Comparison of ENCODE assay signal across 8 cellular contexts in genomic region chr11:78350646-78351165, GRCh38.
DNase-seq lines count a peak whose midpoint lies in the region; ATAC-seq and TF ChIP-seq lines count a peak whose summit lies in the region.

No MANE protein-coding gene starts in this region.

- no peak overlapping the region; the same call in 1 of the 2 replicates for H2AFZ ChIP-seq in PC-9
- no peak overlapping the region for H2AFZ ChIP-seq in neural cell (ENCODE audit: low read depth, low read length)

- H3K9ac ChIP-seq in neural cell (ENCODE audit: low read length): no peak overlapping the region

- DNase-seq in GF-D8 (lab: John Stamatoyannopoulos, UW): peak; percentile 78
- no peak for DNase-seq in PC-9
- DNase-seq in stimulated activated effector memory CD8-positive, alpha-beta T cell treated with anti-CD3 and anti-CD28 coated beads, Interleukin-12 subunit alpha, Interleukin-12 subunit beta, amount 100 ng/mL, for 72 hours (ENCODE audit: low spot score in 2 of 2): no peak
- no peak for DNase-seq in WERI-Rb-1

- no peaks in the 10 kb centered on the region for H3K9me3 Mint-ChIP-seq in stimulated activated effector memory CD8-positive, alpha-beta T cell treated with anti-CD3 and anti-CD28 coated beads, Interleukin-12 subunit alpha, Interleukin-12 subunit beta, amount 100 ng/mL, for 72 hours

- WGBS in esophagus, 2 donors: 20 to 23% methylated on average over 7 of the region's 7 CpGs

- H3K4me1 ChIP-seq in PC-9 (replicated peaks; ENCODE audit: insufficient read depth) (peaks cover 23% of the 10 kb centered on the region), esophagus (ENCODE audit: control insufficient read depth in 2 of 2, insufficient read depth in 2 of 2, low read length in 1 of 2) (peaks cover 2 to 5% of the 10 kb centered on the region in 2 donors)

- POLR2A ChIA-PET in PC-9 (lab: Charles Lee; ENCODE audit: unreplicated experiment): interaction anchor here (0.6 kb wide), 1 partner anchor 131 kb away, joined by 3 read pairs; no protein-coding TSS in a partner anchor

- H3K4me3 ChIP-seq in PC-9 (no peak overlapping the region), esophagus (ENCODE audit: low read depth in 1 of 2, low read length in 2 of 2) (peak overlapping the region in 1 of 2 donors; percentile 15), neural cell (ENCODE audit: low read length) (no peak overlapping the region), WERI-Rb-1 (ENCODE audit: low read depth, low read length) (no peak overlapping the region)

- H3F3A ChIP-seq in PC-9 (ENCODE audit: insufficient read depth, low read depth) (no peaks in the 10 kb centered on the region), neural cell (ENCODE audit: insufficient read depth, low read length, poor library complexity, severe bottlenecking) (peaks cover 3% of the 10 kb centered on the region)

- no peak for TF ChIP-seq RAD21 in neural cell (conservative IDR thresholded peaks at IDR 0.05)

- H4K20me1 ChIP-seq in PC-9 (ENCODE audit: insufficient read depth) (no peaks in the 10 kb centered on the region), neural cell (ENCODE audit: insufficient read depth) (no peaks in the 10 kb centered on the region)

- peaks cover 11% of the 10 kb centered on the region for H3K4me1 Mint-ChIP-seq in stimulated activated effector memory CD8-positive, alpha-beta T cell treated with anti-CD3 and anti-CD28 coated beads, Interleukin-12 subunit alpha, Interleukin-12 subunit beta, amount 100 ng/mL, for 72 hours

- no peak overlapping the region for H3K4me3 Mint-ChIP-seq in stimulated activated effector memory CD8-positive, alpha-beta T cell treated with anti-CD3 and anti-CD28 coated beads, Interleukin-12 subunit alpha, Interleukin-12 subunit beta, amount 100 ng/mL, for 72 hours

- CTCF ChIA-PET in PC-9 (lab: Charles Lee): interaction anchor here (1.5 kb wide), 1 partner anchor 68 kb away, joined by 3 read pairs; no protein-coding TSS in a partner anchor

- H3K36me3 ChIP-seq in PC-9 (ENCODE audit: low read depth): no peaks in the 10 kb centered on the region
- no peaks in the 10 kb centered on the region for H3K36me3 ChIP-seq in esophagus (ENCODE audit: control insufficient read depth in 2 of 2, insufficient read depth in 2 of 2, low read length in 1 of 2)
- H3K36me3 ChIP-seq in neural cell (ENCODE audit: insufficient read depth, low read length): no peaks in the 10 kb centered on the region
- H3K36me3 ChIP-seq in WERI-Rb-1: no peaks in the 10 kb centered on the region

- peak overlapping the region; percentile 9 for H3K4me2 ChIP-seq in PC-9
- H3K4me2 ChIP-seq in neural cell (ENCODE audit: low read length): no peak overlapping the region

- H3K36me3 Mint-ChIP-seq in stimulated activated effector memory CD8-positive, alpha-beta T cell treated with anti-CD3 and anti-CD28 coated beads, Interleukin-12 subunit alpha, Interleukin-12 subunit beta, amount 100 ng/mL, for 72 hours: no peaks in the 10 kb centered on the region

- intact Hi-C loops in PC-9 (cut with micrococcal nuclease; ENCODE audit: unreplicated experiment): no loop called here

- BruUV-seq in PC-9 (replicated peaks; lab: Mats Ljungman, UMichigan): no TSS peak

- no peaks in the 10 kb centered on the region for H3K9me3 ChIP-seq in PC-9 (ENCODE audit: insufficient read depth, low read depth)
- H3K9me3 ChIP-seq in esophagus (ENCODE audit: control insufficient read depth in 2 of 2, insufficient read depth in 1 of 2, low read depth in 1 of 2, low read length in 1 of 2): no peaks in the 10 kb centered on the region
- H3K9me3 ChIP-seq in neural cell (ENCODE audit: low read length): no peaks in the 10 kb centered on the region
- H3K9me3 ChIP-seq in WERI-Rb-1 (ENCODE audit: severe bottlenecking): no peaks in the 10 kb centered on the region

- TF ChIP-seq EP300 in neural cell (conservative IDR thresholded peaks at IDR 0.05; ENCODE audit: poor library complexity, severe bottlenecking): no peak

- ATAC-seq in HG03521 (IDR thresholded peaks at IDR 0.05; ENCODE audit: unreplicated experiment) (no peak), HG03039 (IDR thresholded peaks at IDR 0.05; ENCODE audit: unreplicated experiment) (no peak)
- no peak for ATAC-seq in stimulated activated effector memory CD8-positive, alpha-beta T cell treated with anti-CD3 and anti-CD28 coated beads, Interleukin-12 subunit alpha, Interleukin-12 subunit beta, amount 100 ng/mL, for 72 hours

- no peak overlapping the region for H3K27ac Mint-ChIP-seq in stimulated activated effector memory CD8-positive, alpha-beta T cell treated with anti-CD3 and anti-CD28 coated beads, Interleukin-12 subunit alpha, Interleukin-12 subunit beta, amount 100 ng/mL, for 72 hours

- H3K79me2 ChIP-seq in PC-9 (ENCODE audit: low read depth) (no peaks in the 10 kb centered on the region; the same call in 1 of the 2 replicates), neural cell (replicated peaks; ENCODE audit: insufficient read depth, low read length) (peaks cover 30% of the 10 kb centered on the region)

- H3K27me3 ChIP-seq in PC-9 (ENCODE audit: insufficient read depth, low read depth): no peaks in the 10 kb centered on the region
- no peaks in the 10 kb centered on the region for H3K27me3 ChIP-seq in esophagus (ENCODE audit: control insufficient read depth in 1 of 2, insufficient read depth in 2 of 2, low read length in 2 of 2)
- H3K27me3 ChIP-seq in neural cell (ENCODE audit: insufficient read depth, low read depth, low read length): no peaks in the 10 kb centered on the region
- H3K27me3 ChIP-seq in WERI-Rb-1 (ENCODE audit: insufficient read depth, low read depth, severe bottlenecking): no peaks in the 10 kb centered on the region

- H3K27ac ChIP-seq in PC-9 (no peak overlapping the region), esophagus (ENCODE audit: low read depth in 2 of 2, low read length in 1 of 2) (peak overlapping the region; percentile 64 to 83), neural cell (ENCODE audit: low read length) (peak overlapping the region; percentile 21), WERI-Rb-1 (no peak overlapping the region)

- TF ChIP-seq CTCF in PC-9 (conservative IDR thresholded peaks at IDR 0.05) (no peak), neural cell (IDR thresholded peaks at IDR 0.05; ENCODE audit: poor library complexity, severe bottlenecking) (no peak), WERI-Rb-1 (IDR thresholded peaks at IDR 0.05; ENCODE audit: low read depth, low read length) (no peak)

- H3K9me2 ChIP-seq in PC-9 (ENCODE audit: insufficient read depth): no peaks in the 10 kb centered on the region
- H3K9me2 ChIP-seq in neural cell (ENCODE audit: insufficient read depth, low read length): no peaks in the 10 kb centered on the region

TF ChIP-seq in neural cell, 6 proteins besides CTCF, POLR2A, EP300 and RAD21:
- TF ChIP-seq SMC3 (conservative IDR thresholded peaks at IDR 0.05; ENCODE audit: poor library complexity): no peak
- TF ChIP-seq MXI1 (conservative IDR thresholded peaks at IDR 0.05; ENCODE audit: poor library complexity, severe bottlenecking): no peak
- no peak for TF ChIP-seq TAF1 (IDR thresholded peaks at IDR 0.05; ENCODE audit: low read depth)
- no peak for TF ChIP-seq POLR2AphosphoS5 (IDR thresholded peaks at IDR 0.05)
- TF ChIP-seq REST (IDR thresholded peaks at IDR 0.05; ENCODE audit: borderline replicate concordance): no peak
- TF ChIP-seq EZH2 (IDR thresholded peaks at IDR 0.05; ENCODE audit: borderline replicate concordance, insufficient read depth, low read length, poor library complexity, severe bottlenecking): no peak
TF ChIP-seq in neural cell: peak in this region for 0.

Comparison
In these comparisons a context has a peak if more than half of its experiments do, and no peak if none do; other contexts are left out.
1. H3K27ac ChIP-seq: peak in esophagus (2 of 2) and neural cell (single experiment); none in PC-9 (single experiment) and WERI-Rb-1 (single experiment).